23 cellular contexts compared by ENCODE assay signal in genomic region chr15:34607832-34608231, GRCh38.
"Had no signal": no experiment of that assay in that cellular context is flagged by ENCODE, and none has a peak within 500 bp of the region (broad histone marks: within the 10 kb centered on the region; RNA-seq: fewer than 3 reads in every experiment).

No MANE protein-coding gene starts in this region.

- H3K4me3 ChIP-seq: left ventricle myocardium inferior, mucosa of descending colon, ovary, prostate gland, sigmoid colon, stomach, testis, thyroid gland, transverse colon, upper lobe of left lung, vagina had no signal

- ATAC-seq: mucosa of descending colon; naive thymus-derived CD4-positive, alpha-beta T cell; natural killer cell treated with Interleukin-12 subunit alpha and Interleukin-12 subunit beta and Interleukin-15 and Interleukin-18, amount 100 ng/mL, for 72 hours; right cardiac atrium; stimulated activated naive B cell treated with anti-CD40 and anti-IgM and Interleukin-4, amounts not matched to agents 10 μg/mL and 1 μg/mL and 100 μg/mL, for 72 hours; stimulated activated naive CD8-positive, alpha-beta T cell treated with anti-CD3 and anti-CD28 coated beads, Interleukin-15, Interleukin-2, amounts not matched to agents 100 U/mL and 50 U/mL, for 24 hours had no signal

- H3K36me3 ChIP-seq: left ventricle myocardium inferior, ovary, prostate gland, sigmoid colon, stomach, thyroid gland, transverse colon, upper lobe of left lung, vagina had no signal

- H3K4me1 ChIP-seq: prostate gland, sigmoid colon, stomach, testis, thyroid gland, transverse colon, upper lobe of left lung, vagina had no signal

- H3K27ac ChIP-seq: left ventricle myocardium inferior, ovary, prostate gland, sigmoid colon, stomach, testis, thyroid gland, transverse colon, upper lobe of left lung, vagina had no signal

- H3K27me3 ChIP-seq: ovary, sigmoid colon, testis, thyroid gland, transverse colon, upper lobe of left lung, vagina had no signal

- DNase-seq: hippocampal formation; left ventricle myocardium inferior; midbrain; mucosa of descending colon; naive thymus-derived CD4-positive, alpha-beta T cell; ovary; retina; right cardiac atrium; sigmoid colon; small intestine; stimulated activated CD4-positive, alpha-beta T cell treated with anti-CD3 and anti-CD28 coated beads, Interleukin-1b, Interleukin-23, amount 100 ng/mL, for 48 hours; stimulated activated CD4-positive, alpha-beta T cell treated with anti-CD3 and anti-CD28 coated beads, Interleukin-2, amount 100 ng/mL, for 48 hours; stimulated activated naive B cell treated with anti-CD40 and anti-IgM and Interleukin-4, amounts not matched to agents 10 μg/mL and 1 μg/mL and 100 μg/mL, for 72 hours; stimulated activated naive CD8-positive, alpha-beta T cell treated with anti-CD3 and anti-CD28 coated beads, Interleukin-15, Interleukin-2, amounts not matched to agents 100 U/mL and 50 U/mL, for 24 hours; stomach; testis; thyroid gland; transverse colon; upper lobe of left lung had no signal

- H3K9me3 ChIP-seq: left ventricle myocardium inferior, mucosa of descending colon, ovary, prostate gland, sigmoid colon, testis, thyroid gland, transverse colon, upper lobe of left lung, vagina had no signal

- FAIRE-seq: keratinocyte, small intestine had no signal
